In genomic region chr1:202133016-202133415, GRCh38 we compare ENCODE assay signal across 2 cellular contexts.
TF ChIP-seq lines count a peak whose summit lies in the region.

No MANE protein-coding gene starts in this region.

TF ChIP-seq in IMR-90, 13 proteins besides CTCF, POLR2A, EP300 and RAD21:
- TF ChIP-seq, protein P1, sequence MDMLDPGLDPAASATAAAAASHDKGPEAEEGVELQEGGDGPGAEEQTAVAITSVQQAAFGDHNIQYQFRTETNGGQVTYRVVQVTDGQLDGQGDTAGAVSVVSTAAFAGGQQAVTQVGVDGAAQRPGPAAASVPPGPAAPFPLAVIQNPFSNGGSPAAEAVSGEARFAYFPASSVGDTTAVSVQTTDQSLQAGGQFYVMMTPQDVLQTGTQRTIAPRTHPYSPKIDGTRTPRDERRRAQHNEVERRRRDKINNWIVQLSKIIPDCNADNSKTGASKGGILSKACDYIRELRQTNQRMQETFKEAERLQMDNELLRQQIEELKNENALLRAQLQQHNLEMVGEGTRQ (IDR thresholded peaks at IDR 0.05; ENCODE audit: low read depth, low read length), result no peak
- TF ChIP-seq CEBPB (IDR thresholded peaks at IDR 0.05; ENCODE audit: low read depth, low read length) (no peak), NFE2L2 (IDR thresholded peaks at IDR 0.05; ENCODE audit: low read depth, low read length) (no peak), MXI1 (IDR thresholded peaks at IDR 0.05; ENCODE audit: borderline replicate concordance, low read depth, low read length) (no peak), RCOR1 (IDR thresholded peaks at IDR 0.05; ENCODE audit: insufficient replicate concordance, low read length) (no peak), FOS (IDR thresholded peaks at IDR 0.05; ENCODE audit: low read depth, low read length) (no peak), BHLHE40 (IDR thresholded peaks at IDR 0.05; ENCODE audit: low read depth, low read length) (no peak), MAFK (IDR thresholded peaks at IDR 0.05; ENCODE audit: low read depth, low read length) (no peak)

TF ChIP-seq in SK-N-SH treated with all-trans-retinoic acid at 6 μM for 48 hours, 23 proteins besides CTCF, POLR2A, EP300 and RAD21:
- TF ChIP-seq OSR1 (CRISPR knock-in tag; IDR thresholded peaks at IDR 0.05) (no peak), SNAI2 (CRISPR knock-in tag; IDR thresholded peaks at IDR 0.05) (no peak), POU6F1 (CRISPR knock-in tag; IDR thresholded peaks at IDR 0.05; ENCODE audit: borderline replicate concordance, low read depth) (no peak), TCF4 (CRISPR knock-in tag; IDR thresholded peaks at IDR 0.05; ENCODE audit: borderline replicate concordance) (no peak), GLIS3 (CRISPR knock-in tag; IDR thresholded peaks at IDR 0.05) (no peak)
- TF ChIP-seq, protein P2, sequence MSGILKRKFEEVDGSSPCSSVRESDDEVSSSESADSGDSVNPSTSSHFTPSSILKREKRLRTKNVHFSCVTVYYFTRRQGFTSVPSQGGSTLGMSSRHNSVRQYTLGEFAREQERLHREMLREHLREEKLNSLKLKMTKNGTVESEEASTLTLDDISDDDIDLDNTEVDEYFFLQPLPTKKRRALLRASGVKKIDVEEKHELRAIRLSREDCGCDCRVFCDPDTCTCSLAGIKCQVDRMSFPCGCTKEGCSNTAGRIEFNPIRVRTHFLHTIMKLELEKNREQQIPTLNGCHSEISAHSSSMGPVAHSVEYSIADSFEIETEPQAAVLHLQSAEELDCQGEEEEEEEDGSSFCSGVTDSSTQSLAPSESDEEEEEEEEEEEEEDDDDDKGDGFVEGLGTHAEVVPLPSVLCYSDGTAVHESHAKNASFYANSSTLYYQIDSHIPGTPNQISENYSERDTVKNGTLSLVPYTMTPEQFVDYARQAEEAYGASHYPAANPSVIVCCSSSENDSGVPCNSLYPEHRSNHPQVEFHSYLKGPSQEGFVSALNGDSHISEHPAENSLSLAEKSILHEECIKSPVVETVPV (CRISPR knock-in tag; IDR thresholded peaks at IDR 0.05), result no peak
